In the genomic region with DNA sequence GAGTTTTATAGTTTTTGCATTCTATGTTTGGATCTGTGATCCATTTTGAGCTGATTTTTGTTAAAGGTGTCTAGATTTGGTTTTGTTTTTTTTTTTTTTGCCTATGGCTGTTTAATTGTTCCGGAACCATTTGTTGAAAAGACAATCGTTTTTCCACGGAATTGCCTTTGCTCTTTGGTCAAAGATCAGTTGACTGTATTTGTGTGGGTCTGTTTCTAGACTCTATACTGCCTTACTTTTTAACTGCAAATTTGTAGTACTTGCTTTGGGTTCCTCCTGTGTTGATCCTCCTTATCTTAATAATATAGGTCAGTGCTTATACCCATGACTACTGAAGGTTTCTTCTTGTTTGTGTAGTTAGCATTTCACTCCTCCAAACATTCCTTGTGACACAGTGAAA, we compare ENCODE assay signal across 1 cellular context.
TF ChIP-seq lines count a peak whose summit lies in the region.

No MANE protein-coding gene starts in this region.

TF ChIP-seq in HepG2, 621 proteins besides CTCF, POLR2A, EP300 and RAD21 (continues in another document):
- TF ChIP-seq AGO1 (IDR thresholded peaks at IDR 0.05; ENCODE audit: low read depth, low read length, poor library complexity, severe bottlenecking) (no peak), ARID2 (CRISPR knock-in tag; IDR thresholded peaks at IDR 0.05; ENCODE audit: borderline replicate concordance) (no peak), HHEX (CRISPR knock-in tag; IDR thresholded peaks at IDR 0.05) (no peak), HDAC2 (CRISPR knock-in tag; IDR thresholded peaks at IDR 0.05) (no peak), HNF4A (CRISPR knock-in tag; IDR thresholded peaks at IDR 0.05) (peak; percentile 50), KDM3A (CRISPR knock-in tag; IDR thresholded peaks at IDR 0.05; ENCODE audit: low read depth) (no peak), NONO (IDR thresholded peaks at IDR 0.05) (no peak), NONO (CRISPR knock-in tag; conservative IDR thresholded peaks at IDR 0.05) (no peak), SOX13 (IDR thresholded peaks at IDR 0.05) (no peak), SOX13 (CRISPR knock-in tag; conservative IDR thresholded peaks at IDR 0.05 in 1 of 2, IDR thresholded peaks at IDR 0.05 in 1 of 2) (peak in 1 of 2 experiments; percentile 78; a peak in 2 of 4 replicates), SOX5 (CRISPR knock-in tag; IDR thresholded peaks at IDR 0.05; ENCODE audit: borderline replicate concordance) (0 out of 2 replicates have a peak, but pooled peaks have one; percentile 41), ZNF737 (CRISPR knock-in tag; IDR thresholded peaks at IDR 0.05; ENCODE audit: borderline replicate concordance) (no peak), ZNF777 (CRISPR knock-in tag; IDR thresholded peaks at IDR 0.05) (no peak), SP1 (IDR thresholded peaks at IDR 0.05) (no peak), SP1 (CRISPR knock-in tag; IDR thresholded peaks at IDR 0.05) (no peak), KMT2A (CRISPR knock-in tag; IDR thresholded peaks at IDR 0.05) (no peak), FOXA1 (IDR thresholded peaks at IDR 0.05) (no peak), FOXA1 (CRISPR knock-in tag; IDR thresholded peaks at IDR 0.05) (no peak), ZSCAN29 (CRISPR knock-in tag; conservative IDR thresholded peaks at IDR 0.05) (no peak), CENPX (CRISPR knock-in tag; IDR thresholded peaks at IDR 0.05) (no peak), NCOR1 (IDR thresholded peaks at IDR 0.05; ENCODE audit: borderline replicate concordance, low read length) (peak; percentile 51; the same call in 1 of the 2 replicates), ZNF614 (CRISPR knock-in tag; IDR thresholded peaks at IDR 0.05; ENCODE audit: borderline replicate concordance) (no peak), POGZ (CRISPR knock-in tag; IDR thresholded peaks at IDR 0.05) (0 out of 2 replicates have a peak, but pooled peaks have one; percentile 26), NR2F1 (CRISPR knock-in tag; IDR thresholded peaks at IDR 0.05) (no peak), MATR3 (CRISPR knock-in tag; IDR thresholded peaks at IDR 0.05) (no peak), HOXA9 (CRISPR knock-in tag; IDR thresholded peaks at IDR 0.05; ENCODE audit: borderline replicate concordance) (no peak), ZNF570 (CRISPR knock-in tag; IDR thresholded peaks at IDR 0.05; ENCODE audit: borderline replicate concordance) (no peak), ZNF496 (CRISPR knock-in tag; IDR thresholded peaks at IDR 0.05; ENCODE audit: insufficient replicate concordance) (no peak)
- TF ChIP-seq, protein P1, sequence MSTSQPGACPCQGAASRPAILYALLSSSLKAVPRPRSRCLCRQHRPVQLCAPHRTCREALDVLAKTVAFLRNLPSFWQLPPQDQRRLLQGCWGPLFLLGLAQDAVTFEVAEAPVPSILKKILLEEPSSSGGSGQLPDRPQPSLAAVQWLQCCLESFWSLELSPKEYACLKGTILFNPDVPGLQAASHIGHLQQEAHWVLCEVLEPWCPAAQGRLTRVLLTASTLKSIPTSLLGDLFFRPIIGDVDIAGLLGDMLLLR (CRISPR knock-in tag; IDR thresholded peaks at IDR 0.05) = no peak
- TF ChIP-seq, protein P2, sequence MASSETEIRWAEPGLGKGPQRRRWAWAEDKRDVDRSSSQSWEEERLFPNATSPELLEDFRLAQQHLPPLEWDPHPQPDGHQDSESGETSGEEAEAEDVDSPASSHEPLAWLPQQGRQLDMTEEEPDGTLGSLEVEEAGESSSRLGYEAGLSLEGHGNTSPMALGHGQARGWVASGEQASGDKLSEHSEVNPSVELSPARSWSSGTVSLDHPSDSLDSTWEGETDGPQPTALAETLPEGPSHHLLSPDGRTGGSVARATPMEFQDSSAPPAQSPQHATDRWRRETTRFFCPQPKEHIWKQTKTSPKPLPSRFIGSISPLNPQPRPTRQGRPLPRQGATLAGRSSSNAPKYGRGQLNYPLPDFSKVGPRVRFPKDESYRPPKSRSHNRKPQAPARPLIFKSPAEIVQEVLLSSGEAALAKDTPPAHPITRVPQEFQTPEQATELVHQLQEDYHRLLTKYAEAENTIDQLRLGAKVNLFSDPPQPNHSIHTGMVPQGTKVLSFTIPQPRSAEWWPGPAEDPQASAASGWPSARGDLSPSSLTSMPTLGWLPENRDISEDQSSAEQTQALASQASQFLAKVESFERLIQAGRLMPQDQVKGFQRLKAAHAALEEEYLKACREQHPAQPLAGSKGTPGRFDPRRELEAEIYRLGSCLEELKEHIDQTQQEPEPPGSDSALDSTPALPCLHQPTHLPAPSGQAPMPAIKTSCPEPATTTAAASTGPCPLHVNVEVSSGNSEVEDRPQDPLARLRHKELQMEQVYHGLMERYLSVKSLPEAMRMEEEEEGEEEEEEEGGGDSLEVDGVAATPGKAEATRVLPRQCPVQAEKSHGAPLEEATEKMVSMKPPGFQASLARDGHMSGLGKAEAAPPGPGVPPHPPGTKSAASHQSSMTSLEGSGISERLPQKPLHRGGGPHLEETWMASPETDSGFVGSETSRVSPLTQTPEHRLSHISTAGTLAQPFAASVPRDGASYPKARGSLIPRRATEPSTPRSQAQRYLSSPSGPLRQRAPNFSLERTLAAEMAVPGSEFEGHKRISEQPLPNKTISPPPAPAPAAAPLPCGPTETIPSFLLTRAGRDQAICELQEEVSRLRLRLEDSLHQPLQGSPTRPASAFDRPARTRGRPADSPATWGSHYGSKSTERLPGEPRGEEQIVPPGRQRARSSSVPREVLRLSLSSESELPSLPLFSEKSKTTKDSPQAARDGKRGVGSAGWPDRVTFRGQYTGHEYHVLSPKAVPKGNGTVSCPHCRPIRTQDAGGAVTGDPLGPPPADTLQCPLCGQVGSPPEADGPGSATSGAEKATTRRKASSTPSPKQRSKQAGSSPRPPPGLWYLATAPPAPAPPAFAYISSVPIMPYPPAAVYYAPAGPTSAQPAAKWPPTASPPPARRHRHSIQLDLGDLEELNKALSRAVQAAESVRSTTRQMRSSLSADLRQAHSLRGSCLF (CRISPR knock-in tag; IDR thresholded peaks at IDR 0.05; ENCODE audit: borderline replicate concordance) = no peak
- TF ChIP-seq, protein P3, sequence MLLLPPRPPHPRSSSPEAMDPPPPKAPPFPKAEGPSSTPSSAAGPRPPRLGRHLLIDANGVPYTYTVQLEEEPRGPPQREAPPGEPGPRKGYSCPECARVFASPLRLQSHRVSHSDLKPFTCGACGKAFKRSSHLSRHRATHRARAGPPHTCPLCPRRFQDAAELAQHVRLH (CRISPR knock-in tag; IDR thresholded peaks at IDR 0.05; ENCODE audit: borderline replicate concordance, low read depth) = no peak
- TF ChIP-seq, protein P4, sequence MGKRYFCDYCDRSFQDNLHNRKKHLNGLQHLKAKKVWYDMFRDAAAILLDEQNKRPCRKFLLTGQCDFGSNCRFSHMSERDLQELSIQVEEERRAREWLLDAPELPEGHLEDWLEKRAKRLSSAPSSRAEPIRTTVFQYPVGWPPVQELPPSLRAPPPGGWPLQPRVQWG (CRISPR knock-in tag; IDR thresholded peaks at IDR 0.05; ENCODE audit: borderline replicate concordance, low read depth) = no peak
- TF ChIP-seq, protein P5, sequence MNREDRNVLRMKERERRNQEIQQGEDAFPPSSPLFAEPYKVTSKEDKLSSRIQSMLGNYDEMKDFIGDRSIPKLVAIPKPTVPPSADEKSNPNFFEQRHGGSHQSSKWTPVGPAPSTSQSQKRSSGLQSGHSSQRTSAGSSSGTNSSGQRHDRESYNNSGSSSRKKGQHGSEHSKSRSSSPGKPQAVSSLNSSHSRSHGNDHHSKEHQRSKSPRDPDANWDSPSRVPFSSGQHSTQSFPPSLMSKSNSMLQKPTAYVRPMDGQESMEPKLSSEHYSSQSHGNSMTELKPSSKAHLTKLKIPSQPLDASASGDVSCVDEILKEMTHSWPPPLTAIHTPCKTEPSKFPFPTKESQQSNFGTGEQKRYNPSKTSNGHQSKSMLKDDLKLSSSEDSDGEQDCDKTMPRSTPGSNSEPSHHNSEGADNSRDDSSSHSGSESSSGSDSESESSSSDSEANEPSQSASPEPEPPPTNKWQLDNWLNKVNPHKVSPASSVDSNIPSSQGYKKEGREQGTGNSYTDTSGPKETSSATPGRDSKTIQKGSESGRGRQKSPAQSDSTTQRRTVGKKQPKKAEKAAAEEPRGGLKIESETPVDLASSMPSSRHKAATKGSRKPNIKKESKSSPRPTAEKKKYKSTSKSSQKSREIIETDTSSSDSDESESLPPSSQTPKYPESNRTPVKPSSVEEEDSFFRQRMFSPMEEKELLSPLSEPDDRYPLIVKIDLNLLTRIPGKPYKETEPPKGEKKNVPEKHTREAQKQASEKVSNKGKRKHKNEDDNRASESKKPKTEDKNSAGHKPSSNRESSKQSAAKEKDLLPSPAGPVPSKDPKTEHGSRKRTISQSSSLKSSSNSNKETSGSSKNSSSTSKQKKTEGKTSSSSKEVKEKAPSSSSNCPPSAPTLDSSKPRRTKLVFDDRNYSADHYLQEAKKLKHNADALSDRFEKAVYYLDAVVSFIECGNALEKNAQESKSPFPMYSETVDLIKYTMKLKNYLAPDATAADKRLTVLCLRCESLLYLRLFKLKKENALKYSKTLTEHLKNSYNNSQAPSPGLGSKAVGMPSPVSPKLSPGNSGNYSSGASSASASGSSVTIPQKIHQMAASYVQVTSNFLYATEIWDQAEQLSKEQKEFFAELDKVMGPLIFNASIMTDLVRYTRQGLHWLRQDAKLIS (CRISPR knock-in tag; IDR thresholded peaks at IDR 0.05) = no peak
- TF ChIP-seq, protein P6, sequence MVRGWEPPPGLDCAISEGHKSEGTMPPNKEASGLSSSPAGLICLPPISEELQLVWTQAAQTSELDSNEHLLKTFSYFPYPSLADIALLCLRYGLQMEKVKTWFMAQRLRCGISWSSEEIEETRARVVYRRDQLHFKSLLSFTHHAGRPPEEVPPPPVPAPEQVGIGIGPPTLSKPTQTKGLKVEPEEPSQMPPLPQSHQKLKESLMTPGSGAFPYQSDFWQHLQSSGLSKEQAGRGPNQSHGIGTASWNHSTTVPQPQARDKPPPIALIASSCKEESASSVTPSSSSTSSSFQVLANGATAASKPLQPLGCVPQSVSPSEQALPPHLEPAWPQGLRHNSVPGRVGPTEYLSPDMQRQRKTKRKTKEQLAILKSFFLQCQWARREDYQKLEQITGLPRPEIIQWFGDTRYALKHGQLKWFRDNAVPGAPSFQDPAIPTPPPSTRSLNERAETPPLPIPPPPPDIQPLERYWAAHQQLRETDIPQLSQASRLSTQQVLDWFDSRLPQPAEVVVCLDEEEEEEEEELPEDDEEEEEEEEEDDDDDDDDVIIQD (CRISPR knock-in tag; IDR thresholded peaks at IDR 0.05; ENCODE audit: low read depth) = peak; percentile 80; the same call in 1 of the 2 replicates
- TF ChIP-seq, protein P7, sequence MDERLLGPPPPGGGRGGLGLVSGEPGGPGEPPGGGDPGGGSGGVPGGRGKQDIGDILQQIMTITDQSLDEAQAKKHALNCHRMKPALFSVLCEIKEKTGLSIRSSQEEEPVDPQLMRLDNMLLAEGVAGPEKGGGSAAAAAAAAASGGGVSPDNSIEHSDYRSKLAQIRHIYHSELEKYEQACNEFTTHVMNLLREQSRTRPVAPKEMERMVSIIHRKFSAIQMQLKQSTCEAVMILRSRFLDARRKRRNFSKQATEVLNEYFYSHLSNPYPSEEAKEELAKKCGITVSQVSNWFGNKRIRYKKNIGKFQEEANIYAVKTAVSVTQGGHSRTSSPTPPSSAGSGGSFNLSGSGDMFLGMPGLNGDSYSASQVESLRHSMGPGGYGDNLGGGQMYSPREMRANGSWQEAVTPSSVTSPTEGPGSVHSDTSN (CRISPR knock-in tag; IDR thresholded peaks at IDR 0.05) = no peak
- TF ChIP-seq, protein P8, sequence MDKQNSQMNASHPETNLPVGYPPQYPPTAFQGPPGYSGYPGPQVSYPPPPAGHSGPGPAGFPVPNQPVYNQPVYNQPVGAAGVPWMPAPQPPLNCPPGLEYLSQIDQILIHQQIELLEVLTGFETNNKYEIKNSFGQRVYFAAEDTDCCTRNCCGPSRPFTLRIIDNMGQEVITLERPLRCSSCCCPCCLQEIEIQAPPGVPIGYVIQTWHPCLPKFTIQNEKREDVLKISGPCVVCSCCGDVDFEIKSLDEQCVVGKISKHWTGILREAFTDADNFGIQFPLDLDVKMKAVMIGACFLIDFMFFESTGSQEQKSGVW (CRISPR knock-in tag; IDR thresholded peaks at IDR 0.05; ENCODE audit: borderline replicate concordance) = no peak
- TF ChIP-seq, protein P9, sequence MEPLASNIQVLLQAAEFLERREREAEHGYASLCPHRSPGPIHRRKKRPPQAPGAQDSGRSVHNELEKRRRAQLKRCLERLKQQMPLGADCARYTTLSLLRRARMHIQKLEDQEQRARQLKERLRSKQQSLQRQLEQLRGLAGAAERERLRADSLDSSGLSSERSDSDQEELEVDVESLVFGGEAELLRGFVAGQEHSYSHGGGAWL (CRISPR knock-in tag; IDR thresholded peaks at IDR 0.05) = no peak
